26 cellular contexts compared by ENCODE assay signal in genomic region chr2:85864654-85865053, GRCh38.
"Had no signal": no experiment of that assay in that cellular context is flagged by ENCODE, and none has a peak within 500 bp of the region (broad histone marks: within the 10 kb centered on the region; RNA-seq: fewer than 3 reads in every experiment).

No MANE protein-coding gene starts in this region.

- H3K4me3 ChIP-seq: hepatocyte, left lung, lung, ovary, prostate gland, suprapubic skin, tibial nerve had no signal

- H3K27ac Mint-ChIP-seq: brain; dendritic cell treated with granulocyte-macrophage colony-stimulating factor and Interleukin-4, amounts not matched to agents 40 ng/mL and 50 ng/mL, for 4 days; mesothelial cell of epicardium; nephron; stimulated activated naive CD8-positive, alpha-beta T cell treated with anti-CD3 and anti-CD28 coated beads, Interleukin-15, amount 100 ng/mL, for 72 hours had no signal

- DNase-seq: activated CD4-positive, alpha-beta T cell treated with anti-CD3 and anti-CD28 coated beads for 4 hours; activated CD4-positive, alpha-beta T cell treated with anti-CD3 and anti-CD28 coated beads, Interleukin-2, amount 50 U/mL, for 48 hours; activated CD4-positive, CD25-positive, alpha-beta regulatory T cell; activated gamma-delta T cell treated with Interleukin-2 at 50 U/mL for 16 hours; aorta; effector memory CD4-positive, alpha-beta T cell; foreskin melanocyte; glutamatergic neuron; kidney glomerular epithelial cell; left lung; ovary; stimulated activated CD4-positive, alpha-beta T cell treated with anti-CD3 and anti-CD28 coated beads, Interleukin-4, amount 100 ng/mL, for 1 hour; stimulated activated naive CD8-positive, alpha-beta T cell treated with anti-CD3 and anti-CD28 coated beads, Interleukin-15, amount 100 ng/mL, for 72 hours; T-helper 1 cell had no signal

- H3K27me3 ChIP-seq: hepatocyte, left lung, neutrophil, ovary, suprapubic skin, tibial nerve had no signal

- H3K9me3 Mint-ChIP-seq: activated naive CD4-positive, alpha-beta T cell treated with anti-CD3 and anti-CD28 coated beads, Interleukin-2, amount 50 U/mL, for 72 hours; dendritic cell treated with granulocyte-macrophage colony-stimulating factor and Interleukin-4, amounts not matched to agents 40 ng/mL and 50 ng/mL, for 4 days; mesothelial cell of epicardium; nephron; stimulated activated naive CD8-positive, alpha-beta T cell treated with anti-CD3 and anti-CD28 coated beads, Interleukin-15, amount 100 ng/mL, for 72 hours had no signal

- H3K27me3 Mint-ChIP-seq: brain; dendritic cell treated with granulocyte-macrophage colony-stimulating factor and Interleukin-4, amounts not matched to agents 40 ng/mL and 50 ng/mL, for 4 days; stimulated activated naive CD8-positive, alpha-beta T cell treated with anti-CD3 and anti-CD28 coated beads, Interleukin-15, amount 100 ng/mL, for 72 hours had no signal

- H3K4me1 ChIP-seq: prostate gland had no signal

- H3K4me3 Mint-ChIP-seq: brain; dendritic cell treated with granulocyte-macrophage colony-stimulating factor and Interleukin-4, amounts not matched to agents 40 ng/mL and 50 ng/mL, for 4 days; mesothelial cell of epicardium; nephron; stimulated activated naive CD8-positive, alpha-beta T cell treated with anti-CD3 and anti-CD28 coated beads, Interleukin-15, amount 100 ng/mL, for 72 hours had no signal

- ATAC-seq: esophagus mucosa had no signal

- H3K27ac ChIP-seq: hepatocyte, left lung, neutrophil, ovary, suprapubic skin, tibial nerve had no signal

- H2AFZ ChIP-seq: hepatocyte had no signal

- H3K4me1 Mint-ChIP-seq: brain had no signal

- H3K4me2 ChIP-seq: hepatocyte had no signal

- H3K36me3 Mint-ChIP-seq: activated naive CD4-positive, alpha-beta T cell treated with anti-CD3 and anti-CD28 coated beads, Interleukin-2, amount 50 U/mL, for 72 hours had no signal
